10 cellular contexts compared by ENCODE assay signal in genomic region chr7:80499350-80499955, GRCh38. TPM values are rescaled to one million over a fixed set of nuclear protein-coding genes. Genes with fewer than 3 reads are reported as not detected.
A peak's percentile ranks its signal among the peaks of the same experiment; 100 is the strongest.
DNase-seq lines count a peak whose midpoint lies in the region; TF ChIP-seq lines count a peak whose summit lies in the region.
"Had no signal": no experiment of that assay in that cellular context is flagged by ENCODE, and none has a peak within 500 bp of the region (broad histone marks: within the 10 kb centered on the region; RNA-seq: fewer than 3 reads in every experiment).

No MANE protein-coding gene starts in this region.

- H3K36me3 ChIP-seq in SJSA1, result no peaks in the 10 kb centered on the region
- H3K36me3 ChIP-seq: neural progenitor cell, Peyer's patch had no signal

- DNase-seq in Daoy (ENCODE audit: low read depth) (peak; percentile 85), SJSA1 (ENCODE audit: low read depth in 1 of 2, low spot score in 2 of 2) (peak; percentile 50 to 62), fibroblast of villous mesenchyme (ENCODE audit: low read depth) (peak; percentile 87), progenitor cell of endocrine pancreas (ENCODE audit: low spot score, unreplicated experiment) (no peak), GF-D8 (lab: John Stamatoyannopoulos, UW) (no peak), T-helper 2 cell (no peak)
- DNase-seq in stimulated activated naive CD4-positive, alpha-beta T cell (lab: John Stamatoyannopoulos, UW), result no peak
- DNase-seq in NK-92 treated with Interleukin-12 subunit alpha and Interleukin-12 subunit beta, amount 100 ng/mL, for 24 hours (lab: John Stamatoyannopoulos, UW), result no peak

- H3K27ac Mint-ChIP-seq in progenitor cell of endocrine pancreas, result peak overlapping the region; percentile 56
- H3K27ac Mint-ChIP-seq: neural progenitor cell had no signal

- no peak for TF ChIP-seq CTCF in fibroblast of villous mesenchyme (IDR thresholded peaks at IDR 0.05; ENCODE audit: insufficient read depth, low read depth, low read length)
- no peak for TF ChIP-seq CTCF in progenitor cell of endocrine pancreas (IDR thresholded peaks at IDR 0.05; ENCODE audit: unreplicated experiment)

- H3K27me3 Mint-ChIP-seq in progenitor cell of endocrine pancreas, result no peaks in the 10 kb centered on the region

- no peak overlapping the region for H3K4me3 Mint-ChIP-seq in progenitor cell of endocrine pancreas (ENCODE audit: low read depth)
- H3K4me3 Mint-ChIP-seq: neural progenitor cell had no signal

- H3K4me1 Mint-ChIP-seq in progenitor cell of endocrine pancreas (ENCODE audit: low read depth), result peaks cover 7% of the 10 kb centered on the region
- H3K4me1 Mint-ChIP-seq: neural progenitor cell had no signal

- H3K27ac ChIP-seq in SJSA1, result peak overlapping the region; percentile 66
- H3K27ac ChIP-seq: neural progenitor cell had no signal

- no peaks in the 10 kb centered on the region for H3K36me3 Mint-ChIP-seq in progenitor cell of endocrine pancreas (ENCODE audit: insufficient read depth)
- H3K36me3 Mint-ChIP-seq: neural progenitor cell had no signal

- no peaks in the 10 kb centered on the region for H3K27me3 ChIP-seq in SJSA1 (replicated peaks)
- H3K27me3 ChIP-seq: neural progenitor cell, Peyer's patch had no signal

- peaks cover 20% of the 10 kb centered on the region for H3K4me1 ChIP-seq in SJSA1 (replicated peaks)
- H3K4me1 ChIP-seq: neural progenitor cell, Peyer's patch had no signal

- no peaks in the 10 kb centered on the region for H3K9me3 ChIP-seq in SJSA1 (replicated peaks)
- H3K9me3 ChIP-seq: Peyer's patch had no signal

- no peaks in the 10 kb centered on the region for H3K9me3 Mint-ChIP-seq in progenitor cell of endocrine pancreas (ENCODE audit: low read depth)
- H3K9me3 Mint-ChIP-seq: neural progenitor cell had no signal

- no peak overlapping the region for H3K4me3 ChIP-seq in SJSA1
- no peak overlapping the region for H3K4me3 ChIP-seq in fibroblast of villous mesenchyme (ENCODE audit: low read depth, low read length)
- H3K4me3 ChIP-seq: neural progenitor cell, Peyer's patch had no signal

RNA-seq across cellular contexts. Expression of gene GNAT3, which starts 12.4 kb away (rescaled TPM):
- total RNA-seq in Daoy (2014; rRNA removed; shearing (Covaris generic)), result not detected in 2 replicates
- total RNA-seq in SJSA1 (2014; rRNA removed; shearing (Covaris generic)), result not detected in 2 replicates
- total RNA-seq in fibroblast of villous mesenchyme, result not detected in 2 replicates
- not detected in 2 replicates for total RNA-seq in progenitor cell of endocrine pancreas

Comparison
In these comparisons a context has a peak if more than half of its experiments do, and no peak if none do; other contexts are left out.
1. DNase-seq: peak in Daoy (single experiment), SJSA1 (2 of 2) and fibroblast of villous mesenchyme (single experiment); none in progenitor cell of endocrine pancreas (single experiment), stimulated activated naive CD4-positive, alpha-beta T cell (0 of 6), GF-D8 (single experiment), NK-92 treated with Interleukin-12 subunit alpha and Interleukin-12 subunit beta, amount 100 ng/mL, for 24 hours (single experiment) and T-helper 2 cell (0 of 5).